Comparison of ENCODE assay signal across 8 cellular contexts in the genomic region with DNA sequence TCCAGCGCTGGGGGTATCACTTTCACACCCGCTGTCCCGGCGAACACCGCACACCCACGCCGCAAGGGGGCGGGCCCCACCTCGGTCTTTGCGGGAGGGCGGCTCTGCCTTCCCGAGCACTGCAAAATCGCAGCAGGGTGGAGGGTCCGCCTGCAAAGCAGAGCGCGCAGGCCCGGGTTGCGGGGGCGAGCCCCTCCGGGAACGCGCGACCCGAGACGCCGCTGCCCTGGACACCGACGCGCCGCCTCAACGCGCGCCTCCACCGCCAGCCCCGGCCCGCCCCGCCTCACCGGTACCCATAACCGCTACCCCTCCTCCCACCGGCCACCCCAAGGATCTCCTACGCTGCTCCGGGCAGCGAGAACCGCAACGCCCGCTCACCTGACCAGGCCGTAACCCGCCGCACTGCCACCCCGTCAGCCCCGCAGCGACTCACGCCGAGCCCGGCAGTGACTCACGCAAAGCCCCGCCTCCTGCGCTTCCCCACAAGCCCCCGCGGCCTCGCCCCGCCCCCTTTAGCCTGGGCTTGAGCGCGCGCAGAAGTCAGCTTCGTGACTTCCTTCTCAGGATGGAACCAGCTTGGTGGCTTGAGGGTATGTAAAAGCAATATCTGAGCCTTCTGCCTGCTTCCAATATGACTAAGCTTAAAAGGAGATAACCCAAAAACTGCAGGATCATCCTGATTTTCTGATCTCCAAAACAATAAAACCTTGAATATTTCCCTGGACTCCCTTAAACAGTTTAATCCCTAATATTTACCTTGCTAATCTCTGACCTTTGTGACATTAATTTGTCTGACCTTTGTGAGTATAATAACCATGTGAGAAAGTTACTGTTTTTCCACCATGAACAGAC. TPM values are rescaled to one million over a fixed set of nuclear protein-coding genes. Genes with fewer than 3 reads are reported as not detected.
A peak's percentile ranks its signal among the peaks of the same experiment; 100 is the strongest.
DNase-seq lines count a peak whose midpoint lies in the region; ATAC-seq and TF ChIP-seq lines count a peak whose summit lies in the region.

A gene with protein sequence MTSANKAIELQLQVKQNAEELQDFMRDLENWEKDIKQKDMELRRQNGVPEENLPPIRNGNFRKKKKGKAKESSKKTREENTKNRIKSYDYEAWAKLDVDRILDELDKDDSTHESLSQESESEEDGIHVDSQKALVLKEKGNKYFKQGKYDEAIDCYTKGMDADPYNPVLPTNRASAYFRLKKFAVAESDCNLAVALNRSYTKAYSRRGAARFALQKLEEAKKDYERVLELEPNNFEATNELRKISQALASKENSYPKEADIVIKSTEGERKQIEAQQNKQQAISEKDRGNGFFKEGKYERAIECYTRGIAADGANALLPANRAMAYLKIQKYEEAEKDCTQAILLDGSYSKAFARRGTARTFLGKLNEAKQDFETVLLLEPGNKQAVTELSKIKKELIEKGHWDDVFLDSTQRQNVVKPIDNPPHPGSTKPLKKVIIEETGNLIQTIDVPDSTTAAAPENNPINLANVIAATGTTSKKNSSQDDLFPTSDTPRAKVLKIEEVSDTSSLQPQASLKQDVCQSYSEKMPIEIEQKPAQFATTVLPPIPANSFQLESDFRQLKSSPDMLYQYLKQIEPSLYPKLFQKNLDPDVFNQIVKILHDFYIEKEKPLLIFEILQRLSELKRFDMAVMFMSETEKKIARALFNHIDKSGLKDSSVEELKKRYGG (minus strand): TSS at position 460 of the 855 bp plus-strand sequence. CDS start 3,190 bp downstream, outside the sequence.

- H3K9ac ChIP-seq in mucosa of stomach (ENCODE audit: low read length) = peak within 1 kb of the TSS; percentile 76

- H3K4me1 Mint-ChIP-seq in activated T-cell treated with anti-CD3 and anti-CD28 coated beads, Interleukin-2, amount 50 U/mL, for 24 hours (ENCODE audit: low read depth) = peaks cover 55% of the 10 kb centered on the region

- no peaks in the 10 kb centered on the region for H3K27me3 Mint-ChIP-seq in activated T-cell treated with anti-CD3 and anti-CD28 coated beads, Interleukin-2, amount 50 U/mL, for 24 hours

- ATAC-seq in GM21576 (IDR thresholded peaks at IDR 0.05; ENCODE audit: unreplicated experiment) = peak; percentile 76

- peak within 1 kb of the TSS; percentile 85 to 91 for H3K27ac ChIP-seq in esophagus (ENCODE audit: low read depth in 2 of 2, low read length in 1 of 2)

- H3K36me3 Mint-ChIP-seq in activated T-cell treated with anti-CD3 and anti-CD28 coated beads, Interleukin-2, amount 50 U/mL, for 24 hours (ENCODE audit: low read depth) = peaks cover 38% of the 10 kb centered on the region

- H3K27ac Mint-ChIP-seq in activated T-cell treated with anti-CD3 and anti-CD28 coated beads, Interleukin-2, amount 50 U/mL, for 24 hours = peak within 1 kb of the TSS; percentile 98

- no peaks in the 10 kb centered on the region for H3K9me3 Mint-ChIP-seq in activated T-cell treated with anti-CD3 and anti-CD28 coated beads, Interleukin-2, amount 50 U/mL, for 24 hours

- peak; percentile 82 for DNase-seq in DMS153 (lab: John Stamatoyannopoulos, UW)
- peak; percentile 89 for DNase-seq in Jurkat, Clone E6-1 (ENCODE audit: low read depth, low spot score)
- DNase-seq in activated T-cell treated with anti-CD3 and anti-CD28 coated beads, Interleukin-2, amount 50 U/mL, for 24 hours = peak; percentile 98
- peak; percentile 94 to 95 for DNase-seq in stimulated activated CD8-positive, alpha-beta memory T cell treated with anti-CD3 and anti-CD28 coated beads, Interleukin-7, amount 100 ng/mL, for 1 hour (ENCODE audit: low read depth in 2 of 2)

- H3K36me3 ChIP-seq in esophagus (ENCODE audit: control insufficient read depth in 2 of 2, insufficient read depth in 2 of 2, low read length in 1 of 2) (no peaks in the 10 kb centered on the region), mucosa of stomach (ENCODE audit: control insufficient read depth, insufficient read depth, low read length) (no peaks in the 10 kb centered on the region)

- no peaks in the 10 kb centered on the region for H3K27me3 ChIP-seq in esophagus (ENCODE audit: control insufficient read depth in 1 of 2, insufficient read depth in 2 of 2, low read length in 2 of 2)
- no peaks in the 10 kb centered on the region for H3K27me3 ChIP-seq in mucosa of stomach (ENCODE audit: control insufficient read depth, insufficient read depth, low read length)

- H3K9me3 ChIP-seq in esophagus (ENCODE audit: control insufficient read depth in 2 of 2, insufficient read depth in 1 of 2, low read depth in 1 of 2, low read length in 1 of 2) (no peaks in the 10 kb centered on the region), mucosa of stomach (ENCODE audit: control insufficient read depth, low read length) (no peaks in the 10 kb centered on the region)

- peak within 1 kb of the TSS; percentile 63 for H3K4me3 ChIP-seq in Jurkat, Clone E6-1 (ENCODE audit: low read length)
- peak within 1 kb of the TSS; percentile 84 to 95 for H3K4me3 ChIP-seq in esophagus (ENCODE audit: low read depth in 1 of 2, low read length in 2 of 2)
- peak within 1 kb of the TSS; percentile 51 for H3K4me3 ChIP-seq in mucosa of stomach (ENCODE audit: low read length)

- WGBS in esophagus, 2 donors = 1% methylated on average over 53 to 66 of the region's 66 CpGs

- no peaks in the 10 kb centered on the region for H3K4me1 ChIP-seq in esophagus (ENCODE audit: control insufficient read depth in 2 of 2, insufficient read depth in 2 of 2, low read length in 1 of 2)
- peaks cover 11% of the 10 kb centered on the region for H3K4me1 ChIP-seq in mucosa of stomach (ENCODE audit: control insufficient read depth, insufficient read depth, low read length)

- H3K4me3 Mint-ChIP-seq in activated T-cell treated with anti-CD3 and anti-CD28 coated beads, Interleukin-2, amount 50 U/mL, for 24 hours = peak within 1 kb of the TSS; percentile 88

TF ChIP-seq in PFSK-1, 5 proteins besides CTCF, POLR2A, EP300 and RAD21:
- TF ChIP-seq, protein P1, sequence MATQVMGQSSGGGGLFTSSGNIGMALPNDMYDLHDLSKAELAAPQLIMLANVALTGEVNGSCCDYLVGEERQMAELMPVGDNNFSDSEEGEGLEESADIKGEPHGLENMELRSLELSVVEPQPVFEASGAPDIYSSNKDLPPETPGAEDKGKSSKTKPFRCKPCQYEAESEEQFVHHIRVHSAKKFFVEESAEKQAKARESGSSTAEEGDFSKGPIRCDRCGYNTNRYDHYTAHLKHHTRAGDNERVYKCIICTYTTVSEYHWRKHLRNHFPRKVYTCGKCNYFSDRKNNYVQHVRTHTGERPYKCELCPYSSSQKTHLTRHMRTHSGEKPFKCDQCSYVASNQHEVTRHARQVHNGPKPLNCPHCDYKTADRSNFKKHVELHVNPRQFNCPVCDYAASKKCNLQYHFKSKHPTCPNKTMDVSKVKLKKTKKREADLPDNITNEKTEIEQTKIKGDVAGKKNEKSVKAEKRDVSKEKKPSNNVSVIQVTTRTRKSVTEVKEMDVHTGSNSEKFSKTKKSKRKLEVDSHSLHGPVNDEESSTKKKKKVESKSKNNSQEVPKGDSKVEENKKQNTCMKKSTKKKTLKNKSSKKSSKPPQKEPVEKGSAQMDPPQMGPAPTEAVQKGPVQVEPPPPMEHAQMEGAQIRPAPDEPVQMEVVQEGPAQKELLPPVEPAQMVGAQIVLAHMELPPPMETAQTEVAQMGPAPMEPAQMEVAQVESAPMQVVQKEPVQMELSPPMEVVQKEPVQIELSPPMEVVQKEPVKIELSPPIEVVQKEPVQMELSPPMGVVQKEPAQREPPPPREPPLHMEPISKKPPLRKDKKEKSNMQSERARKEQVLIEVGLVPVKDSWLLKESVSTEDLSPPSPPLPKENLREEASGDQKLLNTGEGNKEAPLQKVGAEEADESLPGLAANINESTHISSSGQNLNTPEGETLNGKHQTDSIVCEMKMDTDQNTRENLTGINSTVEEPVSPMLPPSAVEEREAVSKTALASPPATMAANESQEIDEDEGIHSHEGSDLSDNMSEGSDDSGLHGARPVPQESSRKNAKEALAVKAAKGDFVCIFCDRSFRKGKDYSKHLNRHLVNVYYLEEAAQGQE (IDR thresholded peaks at IDR 0.05; ENCODE audit: insufficient read depth in 1 of 2, low read depth in 2 of 2, low read length in 2 of 2) = no peak
- peak; percentile 73; the same call in 1 of the 2 replicates for TF ChIP-seq TAF1 (IDR thresholded peaks at IDR 0.05; ENCODE audit: borderline replicate concordance, insufficient read depth, low read length)
- TF ChIP-seq FOXP2 (optimal IDR thresholded peaks at IDR 0.05; ENCODE audit: borderline replicate concordance, extremely low read depth, extremely low read length, insufficient read depth) = peak; percentile 16
- TF ChIP-seq SIN3A (IDR thresholded peaks at IDR 0.05; ENCODE audit: borderline replicate concordance, insufficient read depth, low read length) = peak; percentile 80; the same call in 1 of the 2 replicates
- TF ChIP-seq POLR2AphosphoS5 (IDR thresholded peaks at IDR 0.05; ENCODE audit: low read depth, low read length) = peak; percentile 93

RNA-seq across cellular contexts. Expression of the gene that starts here (rescaled TPM):
- polyA plus RNA-seq in Jurkat, Clone E6-1 (2012; ENCODE audit: insufficient read depth, insufficient read length) = 44.1 TPM
- 23.5 TPM for polyA plus RNA-seq in PFSK-1 (2012; ENCODE audit: insufficient read length, low read depth)
- polyA plus RNA-seq in esophagus = 10 to 100 TPM in 1 of 2 donors, 1 to 10 TPM in 1; 5.3 to 11.6 TPM

Comparison
In these comparisons a context has a peak if more than half of its experiments do, and no peak if none do; other contexts are left out.
1. Peak in every context shown above with its lines: DNase-seq, ATAC-seq, H3K4me3 ChIP-seq and H3K27ac ChIP-seq.